14 cellular contexts compared by ENCODE assay signal in genomic region chr15:55652363-55652762, GRCh38.
"Had no signal": no experiment of that assay in that cellular context is flagged by ENCODE, and none has a peak within 500 bp of the region (broad histone marks: within the 10 kb centered on the region; RNA-seq: fewer than 3 reads in every experiment).

No MANE protein-coding gene starts in this region.

- ATAC-seq: activated CD8-positive, alpha-beta memory T cell treated with anti-CD3 and anti-CD28 coated beads, Interleukin-2, amount 10 ng/mL, durations not matched to agents 7 days and 5 days; foreskin keratinocyte; left lobe of liver; naive thymus-derived CD4-positive, alpha-beta T cell had no signal

- H3K27me3 Mint-ChIP-seq: activated CD8-positive, alpha-beta memory T cell treated with anti-CD3 and anti-CD28 coated beads, Interleukin-2, amount 10 ng/mL, durations not matched to agents 7 days and 5 days; dendritic cell treated with granulocyte-macrophage colony-stimulating factor and Interleukin-4, amounts not matched to agents 40 ng/mL and 50 ng/mL, for 4 days had no signal

- H3K36me3 ChIP-seq: thyroid gland had no signal

- DNase-seq: activated CD4-positive, alpha-beta memory T cell treated with anti-CD3 and anti-CD28 coated beads, Interleukin-2, amount 10 ng/mL, durations not matched to agents 7 days and 5 days; activated CD4-positive, alpha-beta T cell treated with anti-CD3 and anti-CD28 coated beads for 48 hours; activated CD4-positive, CD25-positive, alpha-beta regulatory T cell; activated CD8-positive, alpha-beta memory T cell treated with anti-CD3 and anti-CD28 coated beads, Interleukin-2, amount 10 ng/mL, durations not matched to agents 7 days and 5 days; foreskin keratinocyte; naive thymus-derived CD4-positive, alpha-beta T cell; stimulated activated naive CD4-positive, alpha-beta T cell; T-helper 1 cell; T-helper 9 cell; thyroid gland had no signal

- H3K9me3 Mint-ChIP-seq: activated CD4-positive, alpha-beta memory T cell treated with anti-CD3 and anti-CD28 coated beads, Interleukin-2, amount 10 ng/mL, durations not matched to agents 7 days and 5 days; dendritic cell treated with granulocyte-macrophage colony-stimulating factor and Interleukin-4, amounts not matched to agents 40 ng/mL and 50 ng/mL, for 4 days; naive thymus-derived CD4-positive, alpha-beta T cell had no signal

- H3K27ac Mint-ChIP-seq: activated CD4-positive, alpha-beta memory T cell treated with anti-CD3 and anti-CD28 coated beads, Interleukin-2, amount 10 ng/mL, durations not matched to agents 7 days and 5 days; activated CD8-positive, alpha-beta memory T cell treated with anti-CD3 and anti-CD28 coated beads, Interleukin-2, amount 10 ng/mL, durations not matched to agents 7 days and 5 days; activated naive CD8-positive, alpha-beta T cell; dendritic cell treated with granulocyte-macrophage colony-stimulating factor and Interleukin-4, amounts not matched to agents 40 ng/mL and 50 ng/mL, for 4 days; naive thymus-derived CD4-positive, alpha-beta T cell had no signal

- H3K4me3 ChIP-seq: hepatocyte, thyroid gland had no signal

- H3K27ac ChIP-seq: foreskin keratinocyte, hepatocyte, thyroid gland had no signal

- H3K4me1 ChIP-seq: foreskin keratinocyte had no signal

- H3K9me3 ChIP-seq: thyroid gland had no signal

- H3K4me3 Mint-ChIP-seq: activated CD4-positive, alpha-beta memory T cell treated with anti-CD3 and anti-CD28 coated beads, Interleukin-2, amount 10 ng/mL, durations not matched to agents 7 days and 5 days; activated CD8-positive, alpha-beta memory T cell treated with anti-CD3 and anti-CD28 coated beads, Interleukin-2, amount 10 ng/mL, durations not matched to agents 7 days and 5 days; activated naive CD8-positive, alpha-beta T cell; dendritic cell treated with granulocyte-macrophage colony-stimulating factor and Interleukin-4, amounts not matched to agents 40 ng/mL and 50 ng/mL, for 4 days; naive thymus-derived CD4-positive, alpha-beta T cell had no signal

- H3K27me3 ChIP-seq: foreskin keratinocyte, hepatocyte, thyroid gland had no signal

- H3K4me1 Mint-ChIP-seq: activated CD4-positive, alpha-beta memory T cell treated with anti-CD3 and anti-CD28 coated beads, Interleukin-2, amount 10 ng/mL, durations not matched to agents 7 days and 5 days; activated CD8-positive, alpha-beta memory T cell treated with anti-CD3 and anti-CD28 coated beads, Interleukin-2, amount 10 ng/mL, durations not matched to agents 7 days and 5 days; naive thymus-derived CD4-positive, alpha-beta T cell had no signal

- H3K36me3 Mint-ChIP-seq: activated CD8-positive, alpha-beta memory T cell treated with anti-CD3 and anti-CD28 coated beads, Interleukin-2, amount 10 ng/mL, durations not matched to agents 7 days and 5 days; activated naive CD8-positive, alpha-beta T cell; naive thymus-derived CD4-positive, alpha-beta T cell had no signal
